In the genomic region with DNA sequence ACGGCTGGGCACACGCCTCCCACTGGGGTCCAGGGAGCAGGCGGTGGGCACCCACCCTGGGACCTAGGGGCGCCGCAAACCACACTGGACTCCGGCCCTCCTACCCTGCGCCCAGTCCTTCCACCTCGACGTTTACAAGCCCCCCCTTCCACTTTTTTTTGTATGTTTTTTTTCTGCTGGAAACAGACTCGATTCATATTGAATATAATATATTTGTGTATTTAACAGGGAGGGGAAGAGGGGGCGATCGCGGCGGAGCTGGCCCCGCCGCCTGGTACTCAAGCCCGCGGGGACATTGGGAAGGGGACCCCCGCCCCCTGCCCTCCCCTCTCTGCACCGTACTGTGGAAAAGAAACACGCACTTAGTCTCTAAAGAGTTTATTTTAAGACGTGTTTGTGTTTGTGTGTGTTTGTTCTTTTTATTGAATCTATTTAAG, we compare ENCODE assay signal across 1 cellular context.
TF ChIP-seq lines count a peak whose summit lies in the region.

No MANE protein-coding gene starts in this region.

TF ChIP-seq in H1, 55 proteins besides CTCF, POLR2A, EP300 and RAD21:
- no peak for TF ChIP-seq TCF12 (IDR thresholded peaks at IDR 0.05; ENCODE audit: low read depth, low read length)
- TF ChIP-seq RBBP5 (IDR thresholded peaks at IDR 0.05; ENCODE audit: borderline replicate concordance, low read depth, low read length) = no peak
- no peak for TF ChIP-seq MAFK (IDR thresholded peaks at IDR 0.05; ENCODE audit: low read depth, low read length)
- TF ChIP-seq, protein P1, sequence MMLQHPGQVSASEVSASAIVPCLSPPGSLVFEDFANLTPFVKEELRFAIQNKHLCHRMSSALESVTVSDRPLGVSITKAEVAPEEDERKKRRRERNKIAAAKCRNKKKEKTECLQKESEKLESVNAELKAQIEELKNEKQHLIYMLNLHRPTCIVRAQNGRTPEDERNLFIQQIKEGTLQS (IDR thresholded peaks at IDR 0.05; ENCODE audit: insufficient read depth, low read depth, low read length) = no peak
- no peak for TF ChIP-seq FOSL1 (IDR thresholded peaks at IDR 0.05; ENCODE audit: insufficient read depth, low read depth, low read length)
- no peak for TF ChIP-seq SP1 (IDR thresholded peaks at IDR 0.05; ENCODE audit: low read depth, low read length)
- no peak for TF ChIP-seq POU5F1 (IDR thresholded peaks at IDR 0.05; ENCODE audit: low read depth, low read length)
- no peak for TF ChIP-seq TBP (IDR thresholded peaks at IDR 0.05; ENCODE audit: low read depth, low read length)
- TF ChIP-seq JUND (IDR thresholded peaks at IDR 0.05; ENCODE audit: low read length) = no peak
- TF ChIP-seq PHF8 (conservative IDR thresholded peaks at IDR 0.05; ENCODE audit: low read depth, low read length) = no peak
